In genomic region chr5:65919773-65920172, GRCh38 we compare ENCODE assay signal across 17 cellular contexts. TPM values are rescaled to one million over a fixed set of nuclear protein-coding genes. Genes with fewer than 3 reads are reported as not detected.
A peak's percentile ranks its signal among the peaks of the same experiment; 100 is the strongest.
DNase-seq lines count a peak whose midpoint lies in the region; ATAC-seq and TF ChIP-seq lines count a peak whose summit lies in the region.
"Had no signal": no experiment of that assay in that cellular context is flagged by ENCODE, and none has a peak within 500 bp of the region (broad histone marks: within the 10 kb centered on the region; RNA-seq: fewer than 3 reads in every experiment).

No MANE protein-coding gene starts in this region.

- H3K4me1 ChIP-seq in gastrocnemius medialis, result peaks cover 0 to 4% of the 10 kb centered on the region in 2 donors

- DNase-seq in GM03348 (ENCODE audit: low spot score), result peak; percentile 53
- DNase-seq in fibroblast of mammary gland (ENCODE audit: low read depth), result peak; percentile 12
- no peak for DNase-seq in gastrocnemius medialis
- DNase-seq in GOT3 (lab: John Stamatoyannopoulos, UW), result no peak
- no peak for DNase-seq in NCI-H187 (lab: John Stamatoyannopoulos, UW)
- DNase-seq: DMS 273 treated with DMSO at 0.1 percent for 48 hours, EL, KBM-7, NCI-H1092, NCI-H1694, NCI-H345, NCI-H526 treated with DMSO at 0.1 percent for 48 hours, PC-9 had no signal

- H3K4me3 ChIP-seq in fibroblast of mammary gland (ENCODE audit: control insufficient read depth, low read depth, low read length) (no peak overlapping the region), gastrocnemius medialis (no peak overlapping the region)
- H3K4me3 ChIP-seq: BLaER1 treated with 17β-estradiol and CSF1 and Interleukin-3, amounts not matched to agents 10 nM and 100 nM; HAP-1; PC-9 had no signal

- TF ChIP-seq CTCF in fibroblast of mammary gland (conservative IDR thresholded peaks at IDR 0.05; ENCODE audit: control insufficient read depth, insufficient read depth, low read depth, low read length) (no peak), gastrocnemius medialis (IDR thresholded peaks at IDR 0.05 in 4 of 5, conservative IDR thresholded peaks at IDR 0.05 in 1 of 5) (no peak)

- no peak for TF ChIP-seq POLR2A in gastrocnemius medialis (IDR thresholded peaks at IDR 0.05)

- in situ Hi-C loops in gastrocnemius medialis (cut with MboI; ENCODE audit: low sequenced_read_pairs in 4 of 4), result loop anchor here in 2 of 4 donors (10.0 kb wide), 1 partner anchor 225 kb away; the partner anchor contains the start of gene SREK1 (in 2 of the 2)

- peak overlapping the region in 1 of 4 donors; percentile 18 for H3K27ac ChIP-seq in gastrocnemius medialis
- H3K27ac ChIP-seq: BLaER1 treated with 17β-estradiol and CSF1 and Interleukin-3, amounts not matched to agents 10 nM and 100 nM; PC-9 had no signal

- no peaks in the 10 kb centered on the region for H3K36me3 ChIP-seq in gastrocnemius medialis
- H3K36me3 ChIP-seq: BLaER1 treated with 17β-estradiol and CSF1 and Interleukin-3, amounts not matched to agents 10 nM and 100 nM; HAP-1 had no signal

- ATAC-seq in SK-N-SH treated with all-trans-retinoic acid at 6 μM for 48 hours (peak; percentile 48; the same call in 1 of the 3 replicates), gastrocnemius medialis (peak; percentile 84 to 90), HG02885 (IDR thresholded peaks at IDR 0.05; ENCODE audit: poor library complexity, unreplicated experiment) (no peak)

- intact Hi-C loops in gastrocnemius medialis (cut with DNase I; ENCODE audit: low total_unique reads), result loop anchor here (10.0 kb wide), 1 partner anchor 295 kb away; the partner anchor contains the start of genes SHLD3, TRAPPC13 and TRIM23

- H3K9me3 ChIP-seq in gastrocnemius medialis, result no peaks in the 10 kb centered on the region
- H3K9me3 ChIP-seq: BLaER1 treated with 17β-estradiol and CSF1 and Interleukin-3, amounts not matched to agents 10 nM and 100 nM; HAP-1 had no signal

- H3K27me3 ChIP-seq in gastrocnemius medialis, result no peaks in the 10 kb centered on the region
- H3K27me3 ChIP-seq: BLaER1 treated with 17β-estradiol and CSF1 and Interleukin-3, amounts not matched to agents 10 nM and 100 nM had no signal

TF ChIP-seq in SK-N-SH treated with all-trans-retinoic acid at 6 μM for 48 hours, 23 proteins besides CTCF, POLR2A, EP300 and RAD21:
- TF ChIP-seq TCF4 (CRISPR knock-in tag; IDR thresholded peaks at IDR 0.05; ENCODE audit: borderline replicate concordance), result no peak
- TF ChIP-seq PPARA (CRISPR knock-in tag; IDR thresholded peaks at IDR 0.05; ENCODE audit: borderline replicate concordance), result no peak
- no peak for TF ChIP-seq ARNTL (CRISPR knock-in tag; IDR thresholded peaks at IDR 0.05; ENCODE audit: borderline replicate concordance, low read depth)
- no peak for TF ChIP-seq ZNF70 (CRISPR knock-in tag; IDR thresholded peaks at IDR 0.05)
- TF ChIP-seq ESRRG (CRISPR knock-in tag; IDR thresholded peaks at IDR 0.05), result no peak
- no peak for TF ChIP-seq GLIS3 (CRISPR knock-in tag; IDR thresholded peaks at IDR 0.05)
- no peak for TF ChIP-seq ZC3H10 (CRISPR knock-in tag; IDR thresholded peaks at IDR 0.05)
- TF ChIP-seq ZFP3 (CRISPR knock-in tag; IDR thresholded peaks at IDR 0.05), result no peak
- no peak for TF ChIP-seq ISL1 (CRISPR knock-in tag; IDR thresholded peaks at IDR 0.05)
- TF ChIP-seq CSRNP3 (CRISPR knock-in tag; IDR thresholded peaks at IDR 0.05), result no peak
- TF ChIP-seq PATZ1 (CRISPR knock-in tag; IDR thresholded peaks at IDR 0.05; ENCODE audit: borderline replicate concordance), result no peak
- no peak for TF ChIP-seq CREB5 (CRISPR knock-in tag; IDR thresholded peaks at IDR 0.05; ENCODE audit: low read depth)
- no peak for TF ChIP-seq OSR1 (CRISPR knock-in tag; IDR thresholded peaks at IDR 0.05)
- no peak for TF ChIP-seq ZNF565 (CRISPR knock-in tag; conservative IDR thresholded peaks at IDR 0.05; ENCODE audit: low read depth)
- TF ChIP-seq TOX (CRISPR knock-in tag; IDR thresholded peaks at IDR 0.05; ENCODE audit: borderline replicate concordance), result no peak
- TF ChIP-seq CSDC2 (CRISPR knock-in tag; IDR thresholded peaks at IDR 0.05), result no peak

RNA-seq across cellular contexts. Expression of gene ERBIN, which starts 6.6 kb away (rescaled TPM):
- 10 to 100 TPM; 35.1 to 42.0 (median 38.7) TPM for total RNA-seq in gastrocnemius medialis

Comparison
In these comparisons a context has a peak if more than half of its experiments do, and no peak if none do; other contexts are left out.
1. DNase-seq: peak in GM03348 (single experiment) and fibroblast of mammary gland (single experiment); none in gastrocnemius medialis (0 of 2), GOT3 (single experiment) and NCI-H187 (0 of 2).